In the genomic region with DNA sequence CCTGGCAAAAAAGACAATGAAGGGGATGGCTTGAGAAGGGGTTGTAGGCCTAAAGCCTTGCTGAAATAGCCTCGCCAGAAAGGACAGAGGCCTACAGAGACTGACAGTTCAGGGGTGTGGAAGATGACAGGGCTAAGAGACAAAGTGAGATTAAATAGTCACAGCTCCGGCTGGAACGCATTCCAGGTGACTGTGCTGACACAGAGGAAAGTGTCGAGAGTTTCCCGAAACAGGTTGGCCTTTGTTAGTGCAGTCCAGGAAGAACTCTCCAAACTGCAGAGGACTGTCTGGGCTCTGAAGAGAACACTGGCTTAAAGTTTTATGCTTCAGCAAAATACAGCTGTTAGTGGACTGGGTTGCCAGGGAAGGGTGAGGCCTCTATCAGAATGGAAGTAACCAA, we compare ENCODE assay signal across 18 cellular contexts.
"Had no signal": no experiment of that assay in that cellular context is flagged by ENCODE, and none has a peak within 500 bp of the region (broad histone marks: within the 10 kb centered on the region; RNA-seq: fewer than 3 reads in every experiment).

No MANE protein-coding gene starts in this region.

- H3K9me3 ChIP-seq: SJSA1, suprapubic skin, upper lobe of right lung had no signal

- ATAC-seq: left colon, natural killer cell, upper lobe of right lung had no signal

- FAIRE-seq: colon, small intestine had no signal

- H3K36me3 ChIP-seq: SJSA1, suprapubic skin, upper lobe of right lung had no signal

- H3K9me3 Mint-ChIP-seq: activated B cell treated with CpG ODN at 0.5 μM for 24 hours; activated naive CD4-positive, alpha-beta T cell treated with anti-CD3 and anti-CD28 coated beads for 36 hours; immature natural killer cell; natural killer cell; stimulated activated naive CD8-positive, alpha-beta T cell treated with anti-CD3 and anti-CD28 coated beads, Interleukin-15, Interleukin-2, amounts not matched to agents 100 ng/mL and 50 ng/mL, for 24 hours had no signal

- H3K27ac Mint-ChIP-seq: activated B cell treated with CpG ODN at 0.5 μM for 24 hours; activated naive CD4-positive, alpha-beta T cell treated with anti-CD3 and anti-CD28 coated beads for 36 hours; immature natural killer cell; natural killer cell; stimulated activated naive CD8-positive, alpha-beta T cell treated with anti-CD3 and anti-CD28 coated beads, Interleukin-15, Interleukin-2, amounts not matched to agents 100 ng/mL and 50 ng/mL, for 24 hours had no signal

- H3K27me3 ChIP-seq: SJSA1, suprapubic skin, upper lobe of right lung had no signal

- H3K27me3 Mint-ChIP-seq: activated B cell treated with CpG ODN at 0.5 μM for 24 hours; stimulated activated naive CD8-positive, alpha-beta T cell treated with anti-CD3 and anti-CD28 coated beads, Interleukin-15, Interleukin-2, amounts not matched to agents 100 ng/mL and 50 ng/mL, for 24 hours had no signal

- H3K27ac ChIP-seq: SJSA1, suprapubic skin, upper lobe of right lung had no signal

- DNase-seq: activated B cell treated with CpG ODN at 0.5 μM for 24 hours; activated CD4-positive, alpha-beta T cell treated with anti-CD3 and anti-CD28 coated beads for 48 hours; activated naive CD4-positive, alpha-beta T cell treated with anti-CD3 and anti-CD28 coated beads for 36 hours; activated T-cell treated with anti-CD3 and anti-CD28 coated beads for 4 hours; caudate nucleus; foreskin melanocyte; head of caudate nucleus; immature natural killer cell; left colon; natural killer cell; posterior cingulate gyrus; small intestine; SW 1271; upper lobe of right lung had no signal

- H3K36me3 Mint-ChIP-seq: natural killer cell had no signal

- H3K4me3 ChIP-seq: SJSA1, suprapubic skin, upper lobe of right lung had no signal

- H3K4me3 Mint-ChIP-seq: activated B cell treated with CpG ODN at 0.5 μM for 24 hours; activated naive CD4-positive, alpha-beta T cell treated with anti-CD3 and anti-CD28 coated beads for 36 hours; immature natural killer cell; natural killer cell; stimulated activated naive CD8-positive, alpha-beta T cell treated with anti-CD3 and anti-CD28 coated beads, Interleukin-15, Interleukin-2, amounts not matched to agents 100 ng/mL and 50 ng/mL, for 24 hours had no signal
